ENCODE assay signal across 1 cellular context in the genomic region with DNA sequence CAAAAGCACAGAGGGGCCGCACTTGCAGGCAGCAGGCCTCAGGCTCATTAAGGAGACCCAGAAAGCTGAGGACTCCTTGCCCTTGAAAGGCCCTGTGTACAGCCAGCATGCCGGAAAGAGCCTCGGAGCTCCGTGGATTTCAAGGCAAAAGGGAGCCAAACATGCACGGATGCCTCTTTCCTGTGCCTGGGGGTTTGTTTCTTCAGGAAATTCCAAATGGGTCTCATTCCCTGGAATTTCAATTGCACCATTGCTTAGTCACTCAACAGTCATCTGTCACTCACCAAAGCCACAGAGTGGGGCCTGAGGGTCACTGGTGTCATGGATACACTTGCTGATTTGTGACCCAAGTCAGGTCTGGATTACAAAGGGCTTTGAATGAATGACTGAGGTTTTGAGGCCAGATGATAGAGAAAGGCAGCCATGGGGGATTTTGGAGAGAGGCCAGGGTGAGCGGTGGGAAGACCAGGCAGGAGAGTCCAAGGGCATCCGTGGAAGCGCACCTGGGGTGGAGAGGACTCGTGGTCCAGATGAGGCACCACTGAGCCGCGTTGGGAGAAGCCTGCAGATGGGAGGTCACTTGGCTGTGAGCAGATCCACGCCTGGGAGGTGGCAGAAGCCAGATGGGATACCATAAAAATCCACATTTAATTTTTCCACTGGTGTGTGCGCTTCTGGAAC.
TF ChIP-seq lines count a peak whose summit lies in the region.

No MANE protein-coding gene starts in this region.

TF ChIP-seq in HCT116, 20 proteins besides CTCF, POLR2A, EP300 and RAD21 (continued from another document):
- TF ChIP-seq, protein P1, sequence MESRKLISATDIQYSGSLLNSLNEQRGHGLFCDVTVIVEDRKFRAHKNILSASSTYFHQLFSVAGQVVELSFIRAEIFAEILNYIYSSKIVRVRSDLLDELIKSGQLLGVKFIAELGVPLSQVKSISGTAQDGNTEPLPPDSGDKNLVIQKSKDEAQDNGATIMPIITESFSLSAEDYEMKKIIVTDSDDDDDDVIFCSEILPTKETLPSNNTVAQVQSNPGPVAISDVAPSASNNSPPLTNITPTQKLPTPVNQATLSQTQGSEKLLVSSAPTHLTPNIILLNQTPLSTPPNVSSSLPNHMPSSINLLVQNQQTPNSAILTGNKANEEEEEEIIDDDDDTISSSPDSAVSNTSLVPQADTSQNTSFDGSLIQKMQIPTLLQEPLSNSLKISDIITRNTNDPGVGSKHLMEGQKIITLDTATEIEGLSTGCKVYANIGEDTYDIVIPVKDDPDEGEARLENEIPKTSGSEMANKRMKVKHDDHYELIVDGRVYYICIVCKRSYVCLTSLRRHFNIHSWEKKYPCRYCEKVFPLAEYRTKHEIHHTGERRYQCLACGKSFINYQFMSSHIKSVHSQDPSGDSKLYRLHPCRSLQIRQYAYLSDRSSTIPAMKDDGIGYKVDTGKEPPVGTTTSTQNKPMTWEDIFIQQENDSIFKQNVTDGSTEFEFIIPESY (IDR thresholded peaks at IDR 0.05; ENCODE audit: extremely low read depth, insufficient replicate concordance, low read length): no peak
TF ChIP-seq in HCT116: peak in this region for 2.
